Comparison of ENCODE assay signal across 2 cellular contexts in genomic region chr12:2751230-2751629, GRCh38.
TF ChIP-seq lines count a peak whose summit lies in the region.

No MANE protein-coding gene starts in this region.

TF ChIP-seq in GM23338, 12 proteins besides CTCF, POLR2A, EP300 and RAD21:
- TF ChIP-seq JUNB (IDR thresholded peaks at IDR 0.05; ENCODE audit: unreplicated experiment) (no peak), POLR2AphosphoS5 (IDR thresholded peaks at IDR 0.05; ENCODE audit: low read depth) (no peak), NANOG (IDR thresholded peaks at IDR 0.05; ENCODE audit: borderline replicate concordance) (no peak), EZH2 (IDR thresholded peaks at IDR 0.05; ENCODE audit: low read depth, unreplicated experiment) (no peak), STAT1 (IDR thresholded peaks at IDR 0.05; ENCODE audit: unreplicated experiment) (no peak), ZNF331 (CRISPR knock-in tag; IDR thresholded peaks at IDR 0.05; ENCODE audit: low read depth) (no peak), CREB1 (CRISPR knock-in tag; IDR thresholded peaks at IDR 0.05; ENCODE audit: low read depth) (no peak), ZNF114 (CRISPR knock-in tag; IDR thresholded peaks at IDR 0.05) (no peak), EZH2phosphoT487 (IDR thresholded peaks at IDR 0.05; ENCODE audit: unreplicated experiment) (no peak), ETS1 (IDR thresholded peaks at IDR 0.05) (no peak), REST (IDR thresholded peaks at IDR 0.05; ENCODE audit: unreplicated experiment) (no peak), ZNF462 (CRISPR knock-in tag; IDR thresholded peaks at IDR 0.05) (no peak)

TF ChIP-seq in H1, 55 proteins besides CTCF, POLR2A, EP300 and RAD21:
- TF ChIP-seq SIN3A (conservative IDR thresholded peaks at IDR 0.05 in 1 of 2, IDR thresholded peaks at IDR 0.05 in 1 of 2; ENCODE audit: low read depth in 1 of 2, low read length in 2 of 2), result peak; percentile 87 to 90; a peak in 3 of 4 replicates
- no peak for TF ChIP-seq POLR2AphosphoS5 (IDR thresholded peaks at IDR 0.05; ENCODE audit: low read depth, low read length)
- no peak for TF ChIP-seq SIRT6 (IDR thresholded peaks at IDR 0.05; ENCODE audit: low read length)
- 0 out of 2 replicates have a peak, but pooled peaks have one; percentile 15 for TF ChIP-seq SP1 (IDR thresholded peaks at IDR 0.05; ENCODE audit: low read depth, low read length)
- peak; percentile 36; the same call in 1 of the 2 replicates for TF ChIP-seq MAX (IDR thresholded peaks at IDR 0.05)
- TF ChIP-seq CHD7 (IDR thresholded peaks at IDR 0.05; ENCODE audit: insufficient replicate concordance, low read length), result no peak
- TF ChIP-seq TCF12 (IDR thresholded peaks at IDR 0.05; ENCODE audit: low read depth, low read length), result peak; percentile 94
- TF ChIP-seq CEBPB (IDR thresholded peaks at IDR 0.05; ENCODE audit: low read depth, low read length), result no peak
